In genomic region chr9:37034320-37034937, GRCh38 we compare ENCODE assay signal across 1 cellular context.
TF ChIP-seq lines count a peak whose summit lies in the region.

No MANE protein-coding gene starts in this region.

TF ChIP-seq in SK-N-SH, 30 proteins besides CTCF, POLR2A, EP300 and RAD21 (continued from another document):
- TF ChIP-seq GABPA (IDR thresholded peaks at IDR 0.05; ENCODE audit: low read depth) (no peak), JUND (IDR thresholded peaks at IDR 0.05) (no peak), USF1 (IDR thresholded peaks at IDR 0.05; ENCODE audit: borderline replicate concordance, low read depth) (no peak), POLR2AphosphoS5 (IDR thresholded peaks at IDR 0.05; ENCODE audit: low read depth, low read length) (no peak), MXI1 (IDR thresholded peaks at IDR 0.05; ENCODE audit: low read depth, low read length) (no peak), TEAD4 (IDR thresholded peaks at IDR 0.05; ENCODE audit: borderline replicate concordance, insufficient read depth) (no peak), CHD2 (IDR thresholded peaks at IDR 0.05; ENCODE audit: low read length, partially characterized antibody) (no peak)
- TF ChIP-seq, protein P1, sequence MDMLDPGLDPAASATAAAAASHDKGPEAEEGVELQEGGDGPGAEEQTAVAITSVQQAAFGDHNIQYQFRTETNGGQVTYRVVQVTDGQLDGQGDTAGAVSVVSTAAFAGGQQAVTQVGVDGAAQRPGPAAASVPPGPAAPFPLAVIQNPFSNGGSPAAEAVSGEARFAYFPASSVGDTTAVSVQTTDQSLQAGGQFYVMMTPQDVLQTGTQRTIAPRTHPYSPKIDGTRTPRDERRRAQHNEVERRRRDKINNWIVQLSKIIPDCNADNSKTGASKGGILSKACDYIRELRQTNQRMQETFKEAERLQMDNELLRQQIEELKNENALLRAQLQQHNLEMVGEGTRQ (IDR thresholded peaks at IDR 0.05; ENCODE audit: borderline replicate concordance, low read depth, low read length) = no peak
TF ChIP-seq in SK-N-SH: peak in this region for 0.
